ENCODE assay signal across 1 cellular context in genomic region chr3:98855811-98856400, GRCh38.
A peak's percentile ranks its signal among the peaks of the same experiment; 100 is the strongest.
TF ChIP-seq lines count a peak whose summit lies in the region.

No MANE protein-coding gene starts in this region.

TF ChIP-seq in SK-N-SH, 30 proteins besides CTCF, POLR2A, EP300 and RAD21 (continued from another document):
- TF ChIP-seq, protein P1, sequence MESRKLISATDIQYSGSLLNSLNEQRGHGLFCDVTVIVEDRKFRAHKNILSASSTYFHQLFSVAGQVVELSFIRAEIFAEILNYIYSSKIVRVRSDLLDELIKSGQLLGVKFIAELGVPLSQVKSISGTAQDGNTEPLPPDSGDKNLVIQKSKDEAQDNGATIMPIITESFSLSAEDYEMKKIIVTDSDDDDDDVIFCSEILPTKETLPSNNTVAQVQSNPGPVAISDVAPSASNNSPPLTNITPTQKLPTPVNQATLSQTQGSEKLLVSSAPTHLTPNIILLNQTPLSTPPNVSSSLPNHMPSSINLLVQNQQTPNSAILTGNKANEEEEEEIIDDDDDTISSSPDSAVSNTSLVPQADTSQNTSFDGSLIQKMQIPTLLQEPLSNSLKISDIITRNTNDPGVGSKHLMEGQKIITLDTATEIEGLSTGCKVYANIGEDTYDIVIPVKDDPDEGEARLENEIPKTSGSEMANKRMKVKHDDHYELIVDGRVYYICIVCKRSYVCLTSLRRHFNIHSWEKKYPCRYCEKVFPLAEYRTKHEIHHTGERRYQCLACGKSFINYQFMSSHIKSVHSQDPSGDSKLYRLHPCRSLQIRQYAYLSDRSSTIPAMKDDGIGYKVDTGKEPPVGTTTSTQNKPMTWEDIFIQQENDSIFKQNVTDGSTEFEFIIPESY (IDR thresholded peaks at IDR 0.05; ENCODE audit: borderline replicate concordance, low read depth): 0 out of 2 replicates have a peak, but pooled peaks have one; percentile 39
- TF ChIP-seq, protein P2, sequence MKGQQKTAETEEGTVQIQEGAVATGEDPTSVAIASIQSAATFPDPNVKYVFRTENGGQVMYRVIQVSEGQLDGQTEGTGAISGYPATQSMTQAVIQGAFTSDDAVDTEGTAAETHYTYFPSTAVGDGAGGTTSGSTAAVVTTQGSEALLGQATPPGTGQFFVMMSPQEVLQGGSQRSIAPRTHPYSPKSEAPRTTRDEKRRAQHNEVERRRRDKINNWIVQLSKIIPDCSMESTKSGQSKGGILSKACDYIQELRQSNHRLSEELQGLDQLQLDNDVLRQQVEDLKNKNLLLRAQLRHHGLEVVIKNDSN (IDR thresholded peaks at IDR 0.05; ENCODE audit: borderline replicate concordance, low read depth): no peak
- peak; percentile 59; the same call in 1 of the 2 replicates for TF ChIP-seq FOXM1 (IDR thresholded peaks at IDR 0.05; ENCODE audit: low read depth)
- no peak for TF ChIP-seq RCOR1 (IDR thresholded peaks at IDR 0.05; ENCODE audit: low read length)
- TF ChIP-seq TCF12 (IDR thresholded peaks at IDR 0.05): peak; percentile 95
- TF ChIP-seq TEAD4 (IDR thresholded peaks at IDR 0.05; ENCODE audit: borderline replicate concordance, insufficient read depth): peak; percentile 66; the same call in 1 of the 2 replicates
- TF ChIP-seq JUND (IDR thresholded peaks at IDR 0.05): peak; percentile 90
- 0 out of 2 replicates have a peak, but pooled peaks have one; percentile 56 for TF ChIP-seq SIN3A (IDR thresholded peaks at IDR 0.05; ENCODE audit: borderline replicate concordance, low read depth, low read length)
- TF ChIP-seq PBX3 (IDR thresholded peaks at IDR 0.05): peak; percentile 84
- TF ChIP-seq TAF1 (IDR thresholded peaks at IDR 0.05; ENCODE audit: borderline replicate concordance, low read depth, low read length): no peak
- peak; percentile 92 for TF ChIP-seq FOSL2 (IDR thresholded peaks at IDR 0.05; ENCODE audit: borderline replicate concordance, low read depth)
- TF ChIP-seq NFIC (IDR thresholded peaks at IDR 0.05; ENCODE audit: borderline replicate concordance): peak; percentile 94
- no peak for TF ChIP-seq NRF1 (IDR thresholded peaks at IDR 0.05; ENCODE audit: low read depth, low read length)
- TF ChIP-seq POLR2AphosphoS5 (IDR thresholded peaks at IDR 0.05; ENCODE audit: low read depth, low read length): peak; percentile 67; the same call in 1 of the 2 replicates
